28 cellular contexts compared by ENCODE assay signal in genomic region chr1:219215477-219215876, GRCh38. TPM values are rescaled to one million over a fixed set of nuclear protein-coding genes. Genes with fewer than 3 reads are reported as not detected.
DNase-seq lines count a peak whose midpoint lies in the region; ATAC-seq, FAIRE-seq and TF ChIP-seq lines count a peak whose summit lies in the region.
"Had no signal": no experiment of that assay in that cellular context is flagged by ENCODE, and none has a peak within 500 bp of the region (broad histone marks: within the 10 kb centered on the region; RNA-seq: fewer than 3 reads in every experiment).

No MANE protein-coding gene starts in this region.

- no peak for DNase-seq in activated naive CD8-positive, alpha-beta T cell treated with anti-CD3 and anti-CD28 coated beads, Interleukin-2, amount 50 U/mL, for 24 hours
- no peak for DNase-seq in activated naive CD8-positive, alpha-beta T cell treated with anti-CD3 and anti-CD28 coated beads for 36 hours
- no peak for DNase-seq in activated B cell treated with CpG ODN at 0.5 μM for 24 hours
- no peak for DNase-seq in stimulated activated naive B cell treated with anti-CD40 and anti-IgM and Interleukin-4, amounts not matched to agents 10 μg/mL and 1 μg/mL and 100 μg/mL, for 72 hours
- DNase-seq in urothelium cell line (ENCODE audit: low spot score) = no peak
- DNase-seq in brain microvascular endothelial cell = no peak
- no peak for DNase-seq in HTR-8/SVneo (ENCODE audit: insufficient read length, low spot score)
- DNase-seq: 8988T; activated CD4-positive, alpha-beta T cell treated with anti-CD3 and anti-CD28 coated beads, Interleukin-2, amount 10 ng/mL, durations not matched to agents 7 days and 5 days; activated effector memory CD4-positive, alpha-beta T cell treated with anti-CD3 and anti-CD28 coated beads, Interleukin-2, amount 50 U/mL, for 16 hours; adrenal gland; Caco-2; DND-41; dorsolateral prefrontal cortex; erythroblast; kidney glomerular epithelial cell; mesenchymal stem cell; naive B cell; NCI-H1930; NCI-H226; PC-3; SIG-M5; upper lobe of right lung had no signal

- no peak overlapping the region for H3K27ac Mint-ChIP-seq in activated naive CD8-positive, alpha-beta T cell treated with anti-CD3 and anti-CD28 coated beads, Interleukin-2, amount 50 U/mL, for 24 hours
- H3K27ac Mint-ChIP-seq in activated naive CD8-positive, alpha-beta T cell treated with anti-CD3 and anti-CD28 coated beads for 36 hours = no peak overlapping the region
- H3K27ac Mint-ChIP-seq in activated B cell treated with CpG ODN at 0.5 μM for 24 hours = peak overlapping the region; percentile 5
- H3K27ac Mint-ChIP-seq in stimulated activated naive B cell treated with anti-CD40 and anti-IgM and Interleukin-4, amounts not matched to agents 10 μg/mL and 1 μg/mL and 100 μg/mL, for 72 hours = peak overlapping the region; percentile 1
- H3K27ac Mint-ChIP-seq: activated CD4-positive, alpha-beta T cell treated with anti-CD3 and anti-CD28 coated beads, Interleukin-2, amount 10 ng/mL, durations not matched to agents 7 days and 5 days; B cell; T-helper 1 cell treated with Interleukin-12 subunit alpha and Interleukin-12 subunit beta and Interleukin-4 antibody, amounts not matched to agents 30 μg/mL and 1 μg/mL, for 36 hours had no signal

- in situ Hi-C loops in brain microvascular endothelial cell (cut with HindIII; ENCODE audit: low pct_ligation_motif_present, low sequenced_read_pairs) = no loop called here

- no peak overlapping the region for H3K4me3 ChIP-seq in brain microvascular endothelial cell (ENCODE audit: low read depth, low read length)
- H3K4me3 ChIP-seq: adrenal gland, dorsolateral prefrontal cortex, HAP-1, upper lobe of right lung had no signal

- no peak overlapping the region for H3K27ac ChIP-seq in brain microvascular endothelial cell
- H3K27ac ChIP-seq: adrenal gland, dorsolateral prefrontal cortex, KMS-11, upper lobe of right lung had no signal

- H3K27me3 Mint-ChIP-seq in activated naive CD8-positive, alpha-beta T cell treated with anti-CD3 and anti-CD28 coated beads, Interleukin-2, amount 50 U/mL, for 24 hours = no peaks in the 10 kb centered on the region
- no peaks in the 10 kb centered on the region for H3K27me3 Mint-ChIP-seq in activated naive CD8-positive, alpha-beta T cell treated with anti-CD3 and anti-CD28 coated beads for 36 hours
- no peaks in the 10 kb centered on the region for H3K27me3 Mint-ChIP-seq in activated B cell treated with CpG ODN at 0.5 μM for 24 hours
- H3K27me3 Mint-ChIP-seq in stimulated activated naive B cell treated with anti-CD40 and anti-IgM and Interleukin-4, amounts not matched to agents 10 μg/mL and 1 μg/mL and 100 μg/mL, for 72 hours = no peaks in the 10 kb centered on the region
- H3K27me3 Mint-ChIP-seq: activated CD4-positive, alpha-beta T cell treated with anti-CD3 and anti-CD28 coated beads, Interleukin-2, amount 10 ng/mL, durations not matched to agents 7 days and 5 days; B cell; naive B cell had no signal

- H3K9me3 Mint-ChIP-seq in activated naive CD8-positive, alpha-beta T cell treated with anti-CD3 and anti-CD28 coated beads, Interleukin-2, amount 50 U/mL, for 24 hours = no peaks in the 10 kb centered on the region
- H3K9me3 Mint-ChIP-seq in activated naive CD8-positive, alpha-beta T cell treated with anti-CD3 and anti-CD28 coated beads for 36 hours = peaks cover 3% of the 10 kb centered on the region
- H3K9me3 Mint-ChIP-seq in activated B cell treated with CpG ODN at 0.5 μM for 24 hours = no peaks in the 10 kb centered on the region
- peaks cover 0 to 2% of the 10 kb centered on the region in 2 donors for H3K9me3 Mint-ChIP-seq in stimulated activated naive B cell treated with anti-CD40 and anti-IgM and Interleukin-4, amounts not matched to agents 10 μg/mL and 1 μg/mL and 100 μg/mL, for 72 hours
- H3K9me3 Mint-ChIP-seq: activated CD4-positive, alpha-beta T cell treated with anti-CD3 and anti-CD28 coated beads, Interleukin-2, amount 10 ng/mL, durations not matched to agents 7 days and 5 days; naive B cell; T-helper 1 cell treated with Interleukin-12 subunit alpha and Interleukin-12 subunit beta and Interleukin-4 antibody, amounts not matched to agents 30 μg/mL and 1 μg/mL, for 36 hours had no signal

- intact Hi-C loops in activated B cell treated with CpG ODN at 0.5 μM for 24 hours (cut with micrococcal nuclease) = no loop called here

- H3K27me3 ChIP-seq in brain microvascular endothelial cell (replicated peaks) = no peaks in the 10 kb centered on the region
- H3K27me3 ChIP-seq: adrenal gland, dorsolateral prefrontal cortex, upper lobe of right lung had no signal

- no peak overlapping the region for H3K4me3 Mint-ChIP-seq in activated naive CD8-positive, alpha-beta T cell treated with anti-CD3 and anti-CD28 coated beads, Interleukin-2, amount 50 U/mL, for 24 hours
- no peak overlapping the region for H3K4me3 Mint-ChIP-seq in activated naive CD8-positive, alpha-beta T cell treated with anti-CD3 and anti-CD28 coated beads for 36 hours
- H3K4me3 Mint-ChIP-seq in activated B cell treated with CpG ODN at 0.5 μM for 24 hours = no peak overlapping the region
- H3K4me3 Mint-ChIP-seq in stimulated activated naive B cell treated with anti-CD40 and anti-IgM and Interleukin-4, amounts not matched to agents 10 μg/mL and 1 μg/mL and 100 μg/mL, for 72 hours = no peak overlapping the region
- H3K4me3 Mint-ChIP-seq: activated CD4-positive, alpha-beta T cell treated with anti-CD3 and anti-CD28 coated beads, Interleukin-2, amount 10 ng/mL, durations not matched to agents 7 days and 5 days; B cell; naive B cell; T-helper 1 cell treated with Interleukin-12 subunit alpha and Interleukin-12 subunit beta and Interleukin-4 antibody, amounts not matched to agents 30 μg/mL and 1 μg/mL, for 36 hours had no signal

- peaks cover 4% of the 10 kb centered on the region for H3K36me3 ChIP-seq in brain microvascular endothelial cell (replicated peaks)
- H3K36me3 ChIP-seq: adrenal gland, HAP-1 had no signal

- peak; percentile 57 for ATAC-seq in activated naive CD8-positive, alpha-beta T cell treated with anti-CD3 and anti-CD28 coated beads, Interleukin-2, amount 50 U/mL, for 24 hours
- ATAC-seq in HG02642 (IDR thresholded peaks at IDR 0.05; ENCODE audit: poor library complexity, unreplicated experiment) (peak; percentile 52), activated B cell treated with CpG ODN at 0.5 μM for 24 hours (ENCODE audit: low read depth) (no peak)
- ATAC-seq in stimulated activated naive B cell treated with anti-CD40 and anti-IgM and Interleukin-4, amounts not matched to agents 10 μg/mL and 1 μg/mL and 100 μg/mL, for 72 hours (replicated peaks) = peak in 1 of 2 donors; percentile 69
- ATAC-seq: PC-3, upper lobe of right lung had no signal

- CTCF ChIA-PET in activated B cell treated with CpG ODN at 0.5 μM for 24 hours (lab: Charles Lee) = no interaction called here

- POLR2A ChIA-PET in activated B cell treated with CpG ODN at 0.5 μM for 24 hours (lab: Charles Lee) = no interaction called here

- H3K4me1 Mint-ChIP-seq in activated naive CD8-positive, alpha-beta T cell treated with anti-CD3 and anti-CD28 coated beads, Interleukin-2, amount 50 U/mL, for 24 hours = no peaks in the 10 kb centered on the region
- H3K4me1 Mint-ChIP-seq in activated naive CD8-positive, alpha-beta T cell treated with anti-CD3 and anti-CD28 coated beads for 36 hours = no peaks in the 10 kb centered on the region
- H3K4me1 Mint-ChIP-seq in activated B cell treated with CpG ODN at 0.5 μM for 24 hours = no peaks in the 10 kb centered on the region
- H3K4me1 Mint-ChIP-seq in stimulated activated naive B cell treated with anti-CD40 and anti-IgM and Interleukin-4, amounts not matched to agents 10 μg/mL and 1 μg/mL and 100 μg/mL, for 72 hours = peaks cover 0 to 3% of the 10 kb centered on the region in 2 donors
- H3K4me1 Mint-ChIP-seq: activated CD4-positive, alpha-beta T cell treated with anti-CD3 and anti-CD28 coated beads, Interleukin-2, amount 10 ng/mL, durations not matched to agents 7 days and 5 days; B cell had no signal

- FAIRE-seq in urothelium cell line (lab: Jason Lieb, UNC) (no peak), HTR-8/SVneo (lab: Jason Lieb, UNC) (no peak)

- H3K36me3 Mint-ChIP-seq in activated naive CD8-positive, alpha-beta T cell treated with anti-CD3 and anti-CD28 coated beads, Interleukin-2, amount 50 U/mL, for 24 hours (ENCODE audit: low read depth) = peaks cover 24% of the 10 kb centered on the region
- peaks cover 44% of the 10 kb centered on the region for H3K36me3 Mint-ChIP-seq in activated naive CD8-positive, alpha-beta T cell treated with anti-CD3 and anti-CD28 coated beads for 36 hours
- H3K36me3 Mint-ChIP-seq in activated B cell treated with CpG ODN at 0.5 μM for 24 hours (ENCODE audit: low read depth) = peaks cover 65% of the 10 kb centered on the region
- peaks cover 32 to 39% of the 10 kb centered on the region in 2 donors for H3K36me3 Mint-ChIP-seq in stimulated activated naive B cell treated with anti-CD40 and anti-IgM and Interleukin-4, amounts not matched to agents 10 μg/mL and 1 μg/mL and 100 μg/mL, for 72 hours

- TF ChIP-seq CTCF in activated B cell treated with CpG ODN at 0.5 μM for 24 hours (IDR thresholded peaks at IDR 0.05) = no peak
- no peak for TF ChIP-seq CTCF in brain microvascular endothelial cell (IDR thresholded peaks at IDR 0.05; ENCODE audit: low read depth, low read length, missing control alignments)

RNA-seq across cellular contexts. Expression of gene LYPLAL1, which starts 41.8 kb away (rescaled TPM):
- total RNA-seq in activated naive CD8-positive, alpha-beta T cell treated with anti-CD3 and anti-CD28 coated beads for 36 hours = 10 to 100 TPM; 25.8 to 26.5 TPM
- 38.0 and 42.3 TPM in 2 replicates for total RNA-seq in activated B cell treated with CpG ODN at 0.5 μM for 24 hours

Comparison
In these comparisons a context has a peak if more than half of its experiments do, and no peak if none do; other contexts are left out.
1. H3K27ac Mint-ChIP-seq: peak in activated B cell treated with CpG ODN at 0.5 μM for 24 hours (single experiment) and stimulated activated naive B cell treated with anti-CD40 and anti-IgM and Interleukin-4, amounts not matched to agents 10 μg/mL and 1 μg/mL and 100 μg/mL, for 72 hours (single experiment); none in activated naive CD8-positive, alpha-beta T cell treated with anti-CD3 and anti-CD28 coated beads, Interleukin-2, amount 50 U/mL, for 24 hours (single experiment) and activated naive CD8-positive, alpha-beta T cell treated with anti-CD3 and anti-CD28 coated beads for 36 hours (single experiment).